21 cellular contexts compared by ENCODE assay signal in the genomic region with DNA sequence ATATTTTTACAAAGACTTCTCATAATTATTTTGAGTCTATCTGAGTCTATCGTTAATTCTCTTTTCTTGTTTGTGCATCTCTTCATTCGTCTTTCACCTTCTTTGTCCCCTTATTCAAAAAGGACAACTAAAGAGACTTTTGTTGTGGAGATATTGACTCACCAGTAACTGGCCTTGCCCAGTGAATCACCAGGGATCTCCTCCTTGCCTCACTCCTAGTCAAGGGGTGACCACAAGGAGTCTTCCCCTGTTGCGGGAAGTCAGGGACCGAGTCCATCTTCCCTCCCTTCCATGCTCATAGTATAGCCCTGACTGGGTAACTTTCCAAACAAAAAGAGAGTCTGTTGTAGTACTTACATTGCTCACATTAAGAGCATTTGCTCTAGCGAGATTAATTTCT.
A peak's percentile ranks its signal among the peaks of the same experiment; 100 is the strongest.
DNase-seq lines count a peak whose midpoint lies in the region; TF ChIP-seq lines count a peak whose summit lies in the region.
"Had no signal": no experiment of that assay in that cellular context is flagged by ENCODE, and none has a peak within 500 bp of the region (broad histone marks: within the 10 kb centered on the region; RNA-seq: fewer than 3 reads in every experiment).

No MANE protein-coding gene starts in this region.

- WGBS in ovary, 3 donors, result 94 to 96% (median 96%) methylated on average over 5 of the region's 5 CpGs

- intact Hi-C loops in MCF 10A (cut with micrococcal nuclease) (no loop called here), breast epithelium (cut with DNase I; ENCODE audit: low total_unique reads) (no loop called here), ovary (cut with DNase I) (no loop called here)

- no peaks in the 10 kb centered on the region for H3K4me1 Mint-ChIP-seq in MCF 10A (ENCODE audit: insufficient read depth, unreplicated experiment)
- H3K4me1 Mint-ChIP-seq: activated CD4-positive, alpha-beta T cell treated with anti-CD3 and anti-CD28 coated beads, Interleukin-2, amount 10 ng/mL, durations not matched to agents 7 days and 5 days; brain; CD4-positive, CD25-positive, alpha-beta regulatory T cell; nephron; stimulated activated memory B cell treated with anti-CD40 and anti-IgM and Interleukin-4, amounts not matched to agents 10 μg/mL and 1 μg/mL and 100 μg/mL, for 72 hours had no signal

- H3K36me3 Mint-ChIP-seq in MCF 10A (ENCODE audit: insufficient read depth, unreplicated experiment), result no peaks in the 10 kb centered on the region

- H3K27me3 Mint-ChIP-seq in MCF 10A (ENCODE audit: insufficient read depth, unreplicated experiment), result no peaks in the 10 kb centered on the region
- H3K27me3 Mint-ChIP-seq: activated CD4-positive, alpha-beta T cell treated with anti-CD3 and anti-CD28 coated beads, Interleukin-2, amount 10 ng/mL, durations not matched to agents 7 days and 5 days; CD4-positive, CD25-positive, alpha-beta regulatory T cell; stimulated activated memory B cell treated with anti-CD40 and anti-IgM and Interleukin-4, amounts not matched to agents 10 μg/mL and 1 μg/mL and 100 μg/mL, for 72 hours had no signal

- DNase-seq in MCF 10A (ENCODE audit: unreplicated experiment) (peak; percentile 26), breast epithelium (ENCODE audit: low spot score in 2 of 2) (no peak), astrocyte of the hippocampus (ENCODE audit: low read depth, low spot score) (peak; percentile 26), iris pigment epithelial cell (ENCODE audit: low read depth) (peak; percentile 31), superior temporal gyrus (ENCODE audit: extremely low spot score) (no peak), NCI-H2081 (lab: John Stamatoyannopoulos, UW) (no peak), NCI-H748 treated with DMSO at 0.1 percent for 48 hours (lab: John Stamatoyannopoulos, UW) (no peak), ovary (no peak)
- DNase-seq: 8988T; activated CD4-positive, alpha-beta T cell treated with anti-CD3 and anti-CD28 coated beads, Interleukin-2, amount 10 ng/mL, durations not matched to agents 7 days and 5 days; activated naive CD4-positive, alpha-beta T cell treated with anti-CD3 and anti-CD28 coated beads, Interleukin-2, amount 50 U/mL, for 16 hours; CD4-positive, CD25-positive, alpha-beta regulatory T cell; heart left ventricle; NCI-H526; OCI-M1; retina; T-helper 9 cell; transverse colon had no signal

- H3K27ac ChIP-seq in breast epithelium (no peak overlapping the region), ovary (no peak overlapping the region)
- H3K27ac ChIP-seq: heart left ventricle, transverse colon had no signal

- H3K27ac Mint-ChIP-seq in MCF 10A (ENCODE audit: low read depth, unreplicated experiment), result no peak overlapping the region
- H3K27ac Mint-ChIP-seq: activated CD4-positive, alpha-beta T cell treated with anti-CD3 and anti-CD28 coated beads, Interleukin-2, amount 10 ng/mL, durations not matched to agents 7 days and 5 days; brain; CD4-positive, CD25-positive, alpha-beta regulatory T cell; nephron; stimulated activated memory B cell treated with anti-CD40 and anti-IgM and Interleukin-4, amounts not matched to agents 10 μg/mL and 1 μg/mL and 100 μg/mL, for 72 hours had no signal

- no peak for TF ChIP-seq POLR2A in breast epithelium (IDR thresholded peaks at IDR 0.05)
- TF ChIP-seq POLR2A in ovary (IDR thresholded peaks at IDR 0.05), result no peak

- no peaks in the 10 kb centered on the region for H3K9me3 Mint-ChIP-seq in MCF 10A (ENCODE audit: unreplicated experiment)
- H3K9me3 Mint-ChIP-seq: activated CD4-positive, alpha-beta T cell treated with anti-CD3 and anti-CD28 coated beads, Interleukin-2, amount 10 ng/mL, durations not matched to agents 7 days and 5 days; brain; CD4-positive, CD25-positive, alpha-beta regulatory T cell; nephron; stimulated activated memory B cell treated with anti-CD40 and anti-IgM and Interleukin-4, amounts not matched to agents 10 μg/mL and 1 μg/mL and 100 μg/mL, for 72 hours had no signal

- BruUV-seq in MCF 10A (replicated peaks; lab: Mats Ljungman, UMichigan), result no TSS peak

- no peak overlapping the region for H3K4me3 Mint-ChIP-seq in MCF 10A (ENCODE audit: unreplicated experiment)
- H3K4me3 Mint-ChIP-seq: activated CD4-positive, alpha-beta T cell treated with anti-CD3 and anti-CD28 coated beads, Interleukin-2, amount 10 ng/mL, durations not matched to agents 7 days and 5 days; brain; CD4-positive, CD25-positive, alpha-beta regulatory T cell; nephron; stimulated activated memory B cell treated with anti-CD40 and anti-IgM and Interleukin-4, amounts not matched to agents 10 μg/mL and 1 μg/mL and 100 μg/mL, for 72 hours had no signal

- no peak for TF ChIP-seq EP300 in ovary (IDR thresholded peaks at IDR 0.05)

- TF ChIP-seq CTCF in MCF 10A (IDR thresholded peaks at IDR 0.05; ENCODE audit: unreplicated experiment) (no peak), breast epithelium (IDR thresholded peaks at IDR 0.05) (no peak), ovary (IDR thresholded peaks at IDR 0.05) (no peak)

- no peaks in the 10 kb centered on the region for H3K9me3 ChIP-seq in breast epithelium
- no peaks in the 10 kb centered on the region for H3K9me3 ChIP-seq in ovary
- H3K9me3 ChIP-seq: heart left ventricle, transverse colon had no signal

- H3K36me3 ChIP-seq in breast epithelium (no peaks in the 10 kb centered on the region), ovary (no peaks in the 10 kb centered on the region)
- H3K36me3 ChIP-seq: heart left ventricle, transverse colon had no signal

- H3K27me3 ChIP-seq in breast epithelium (no peaks in the 10 kb centered on the region), ovary (no peaks in the 10 kb centered on the region)
- H3K27me3 ChIP-seq: heart left ventricle, transverse colon had no signal

- CTCF ChIA-PET in MCF 10A (lab: Yijun Ruan, JAX), result interaction anchor here (0.7 kb wide), 1 partner anchor 436 kb away, joined by 4 read pairs; no protein-coding TSS in a partner anchor

- POLR2A ChIA-PET in MCF 10A (lab: Yijun Ruan, JAX), result no interaction called here

- H3K4me1 ChIP-seq in breast epithelium, result no peaks in the 10 kb centered on the region
- H3K4me1 ChIP-seq in ovary (ENCODE audit: insufficient read depth), result no peaks in the 10 kb centered on the region
- H3K4me1 ChIP-seq: heart left ventricle, transverse colon had no signal

- H3K4me3 ChIP-seq in breast epithelium (no peak overlapping the region), ovary (no peak overlapping the region)
- H3K4me3 ChIP-seq: heart left ventricle, transverse colon had no signal

Comparison
In these comparisons a context has a peak if more than half of its experiments do, and no peak if none do; other contexts are left out.
1. DNase-seq: peak in MCF 10A (single experiment), astrocyte of the hippocampus (single experiment) and iris pigment epithelial cell (single experiment); none in breast epithelium (0 of 2), superior temporal gyrus (single experiment), NCI-H2081 (0 of 2), NCI-H748 treated with DMSO at 0.1 percent for 48 hours (single experiment) and ovary (0 of 5).